In the genomic region with DNA sequence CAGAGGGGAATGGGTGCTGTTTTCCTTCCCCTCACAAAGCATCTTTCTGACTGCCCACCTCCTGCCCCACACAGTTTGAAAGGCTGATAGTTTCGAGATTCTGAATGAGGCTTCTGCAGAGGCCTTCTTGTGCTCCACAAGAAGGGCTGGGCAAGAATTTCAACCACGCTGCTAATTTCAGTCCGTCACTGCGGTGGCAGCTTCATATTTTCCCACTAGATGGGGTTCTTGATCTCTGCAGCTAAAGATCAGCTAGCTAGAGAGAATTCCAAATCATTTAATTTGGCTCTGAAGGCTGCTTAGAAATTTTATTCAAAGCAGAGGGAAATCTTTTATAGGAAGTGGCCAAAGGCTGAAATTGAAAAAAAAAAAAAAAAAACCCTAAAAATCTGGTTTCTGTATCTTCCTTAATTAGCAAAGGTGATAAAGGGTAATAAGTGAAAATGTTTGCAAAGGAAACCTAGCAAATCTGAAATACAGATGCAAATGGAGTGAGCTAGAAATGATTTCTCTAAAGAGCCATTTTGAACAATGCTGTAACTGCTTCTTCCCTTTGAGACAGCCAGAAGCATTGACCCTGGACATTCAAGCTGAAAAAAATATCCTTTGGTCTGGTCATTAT, we compare ENCODE assay signal across 8 cellular contexts. TPM values are rescaled to one million over a fixed set of nuclear protein-coding genes. Genes with fewer than 3 reads are reported as not detected.
A peak's percentile ranks its signal among the peaks of the same experiment; 100 is the strongest.
DNase-seq lines count a peak whose midpoint lies in the region; ATAC-seq, FAIRE-seq and TF ChIP-seq lines count a peak whose summit lies in the region.

No MANE protein-coding gene starts in this region.

- DNase-seq in AG10803 (ENCODE audit: low read depth) (peak; percentile 60), HTR-8/SVneo (ENCODE audit: insufficient read length, low spot score) (peak; percentile 9), SK-MEL-5 (ENCODE audit: low read depth, low spot score) (peak; percentile 72), foreskin keratinocyte (peak in 1 of 2 donors; percentile 26), omental fat pad (ENCODE audit: low spot score) (no peak), NCI-H1436 treated with DMSO at 0.1 percent for 48 hours (lab: John Stamatoyannopoulos, UW) (no peak), activated gamma-delta T cell treated with Interleukin-2 at 50 U/mL for 16 hours (no peak)

- in situ Hi-C loops in SK-MEL-5 (cut with HindIII; ENCODE audit: low pct_unique_long_range_greater_than_20kb, low sequenced_read_pairs), result no loop called here

- no peak for FAIRE-seq in HTR-8/SVneo (lab: Jason Lieb, UNC)

- no peak overlapping the region for H3K27ac ChIP-seq in foreskin keratinocyte

- no peak overlapping the region for H3K4me3 ChIP-seq in AG10803 (ENCODE audit: low read length)

- no peaks in the 10 kb centered on the region for H3K4me1 ChIP-seq in foreskin keratinocyte

- no peak for ATAC-seq in foreskin keratinocyte
- peak; percentile 64 for ATAC-seq in omental fat pad (ENCODE audit: low FRiP score)
- ATAC-seq in HG03095 (IDR thresholded peaks at IDR 0.05; ENCODE audit: unreplicated experiment), result no peak

- peaks cover 24% of the 10 kb centered on the region for H3K27me3 ChIP-seq in foreskin keratinocyte

- TF ChIP-seq CTCF in AG10803 (conservative IDR thresholded peaks at IDR 0.05; ENCODE audit: low read length) (peak; percentile 69), foreskin keratinocyte (conservative IDR thresholded peaks at IDR 0.05) (peak; percentile 62), omental fat pad (IDR thresholded peaks at IDR 0.05) (no peak)

RNA-seq across cellular contexts. Expression of gene C13orf42, which starts 38.0 kb away (rescaled TPM):
- not detected in 2 replicates for total RNA-seq in SK-MEL-5 (2014; rRNA removed; shearing (Covaris generic))
- polyA plus RNA-seq in SK-MEL-5 (2015; cell fraction: cytosol; rRNA removed), result not detected in 2 replicates
- polyA plus RNA-seq in SK-MEL-5 (2015; cell fraction: nucleus; rRNA removed), result not detected in 2 replicates
- total RNA-seq in foreskin keratinocyte (not detected in 2 replicates), omental fat pad (not detected)
- not detected in 2 replicates for polyA plus RNA-seq in foreskin keratinocyte

Comparison
In these comparisons a context has a peak if more than half of its experiments do, and no peak if none do; other contexts are left out.
1. DNase-seq: peak in AG10803 (single experiment), HTR-8/SVneo (single experiment) and SK-MEL-5 (single experiment); none in omental fat pad (single experiment), NCI-H1436 treated with DMSO at 0.1 percent for 48 hours (single experiment) and activated gamma-delta T cell treated with Interleukin-2 at 50 U/mL for 16 hours (single experiment).
2. CTCF ChIP-seq: peak in AG10803 (single experiment) and foreskin keratinocyte (single experiment); none in omental fat pad (0 of 3).